In the genomic region with DNA sequence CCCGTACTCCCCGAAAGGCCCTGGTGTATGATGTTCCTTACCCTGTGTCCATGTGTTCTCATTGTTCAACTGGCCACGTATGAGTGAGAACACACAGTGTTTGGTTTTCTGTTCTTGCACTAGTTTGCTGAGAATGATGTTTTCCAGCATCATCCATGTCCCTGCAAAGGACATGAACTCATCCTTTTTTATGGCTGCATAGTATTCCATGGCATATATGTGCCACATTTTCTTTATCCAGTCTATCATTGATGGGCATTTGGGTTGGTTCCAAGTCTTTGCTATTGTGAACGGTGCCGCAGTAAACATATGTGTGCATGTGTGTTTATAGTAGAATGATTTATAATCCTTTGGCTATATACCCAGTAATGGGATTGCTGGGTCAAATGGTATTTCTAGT, we compare ENCODE assay signal across 9 cellular contexts. TPM values are rescaled to one million over a fixed set of nuclear protein-coding genes. Genes with fewer than 3 reads are reported as not detected.
DNase-seq lines count a peak whose midpoint lies in the region; ATAC-seq, FAIRE-seq and TF ChIP-seq lines count a peak whose summit lies in the region.
"Not testable (repeated sequence)": the region's sequence is repeated elsewhere in the genome, so short reads cannot be mapped to it uniquely, and the experiment has no call there.
"Had no signal": no experiment of that assay in that cellular context is flagged by ENCODE, and none has a peak within 500 bp of the region (broad histone marks: within the 10 kb centered on the region; RNA-seq: fewer than 3 reads in every experiment).

No MANE protein-coding gene starts in this region.

- not testable (repeated sequence) for ATAC-seq in SK-N-SH treated with all-trans-retinoic acid at 6 μM for 48 hours, K562

- CTCF ChIA-PET in HEK293 (lab: Yijun Ruan, JAX); K562 (lab: Yijun Ruan, JAX; ENCODE audit: low intra/inter-chr PET ratio): not testable (repeated sequence)

- not testable (repeated sequence) for H3K27ac ChIP-seq in HEK293 (ENCODE audit: extremely low read depth, low read depth, low read length); K562 (ENCODE audit: extremely low read depth, low read depth, low read length)
- H3K27ac ChIP-seq in rectal smooth muscle tissue (ENCODE audit: low read depth, low read length) = peak overlapping the region; percentile 33

- TF ChIP-seq CTCF in HEK293 (tag by site-specific recombination; IDR thresholded peaks at IDR 0.05); K562 (IDR thresholded peaks at IDR 0.05 in 2 of 3, conservative IDR thresholded peaks at IDR 0.05 in 1 of 3; ENCODE audit: insufficient read depth in 2 of 3, low read depth in 1 of 3, low read length in 3 of 3); neural crest cell (conservative IDR thresholded peaks at IDR 0.05): not testable (repeated sequence)

- not testable (repeated sequence) for H3K9me3 ChIP-seq in HEK293 (ENCODE audit: control insufficient read depth, insufficient read depth, low read depth, low read length); K562 (replicated peaks; ENCODE audit: control insufficient read depth, insufficient read depth, low read depth, low read length)

- not testable (repeated sequence) for H3K9me1 ChIP-seq in K562 (ENCODE audit: control insufficient read depth, insufficient read depth, low read length)

- POLR2A ChIA-PET in HEK293 (lab: Yijun Ruan, JAX); K562 (lab: Yijun Ruan, JAX): not testable (repeated sequence)

- intact Hi-C loops in K562 (cut with micrococcal nuclease) = not testable (repeated sequence)

- WGBS in K562 (ENCODE audit: insufficient coverage, low coverage, missing lambda C conversion rate) = 12% methylated on average over 5 of the region's 5 CpGs

- not testable (repeated sequence) for H3K4me1 ChIP-seq in HEK293 (ENCODE audit: control insufficient read depth, insufficient read depth, low read length); K562 (replicated peaks in 1 of 2; ENCODE audit: control insufficient read depth in 2 of 2, insufficient read depth in 2 of 2, low read length in 2 of 2)
- peaks cover 27% of the 10 kb centered on the region for H3K4me1 ChIP-seq in rectal smooth muscle tissue (ENCODE audit: control insufficient read depth, insufficient read depth, low read length)

- not testable (repeated sequence) for DNase-seq in K562 (ENCODE audit: extremely low read depth in 1 of 4, low spot score in 3 of 4); neural crest cell (ENCODE audit: low read depth, low spot score); urothelium cell line (ENCODE audit: low spot score)

- not testable (repeated sequence) for FAIRE-seq in K562 (lab: Jason Lieb, UNC)
- FAIRE-seq in urothelium cell line (lab: Jason Lieb, UNC) = peak; percentile 72

- not testable (repeated sequence) for H3K27me3 Mint-ChIP-seq in neural crest cell (ENCODE audit: low read depth)

- not testable (repeated sequence) for H3K4me3 Mint-ChIP-seq in neural crest cell

- H3K27me3 ChIP-seq in K562 (ENCODE audit: control insufficient read depth in 2 of 2, insufficient read depth in 2 of 2, low read length in 2 of 2) = peaks cover 0 to 15% of the 10 kb centered on the region in 2 experiments; a peak in 1 of 5 replicates
- not testable (repeated sequence) for H3K27me3 ChIP-seq in rectal smooth muscle tissue (ENCODE audit: control insufficient read depth, insufficient read depth, low read length)

- not testable (repeated sequence) for H4K20me1 ChIP-seq in K562 (replicated peaks; ENCODE audit: control insufficient read depth, insufficient read depth, low read length)

- in situ Hi-C loops in K562 (cut with MboI) = not testable (repeated sequence)

- TF ChIP-seq POLR2A in K562 (conservative IDR thresholded peaks at IDR 0.05) = not testable (repeated sequence)

- not testable (repeated sequence) for TF ChIP-seq RAD21 in K562 (CRISPR knock-in tag; conservative IDR thresholded peaks at IDR 0.05 in 1 of 2, IDR thresholded peaks at IDR 0.05 in 1 of 2)

- H3K36me3 ChIP-seq in HEK293 (ENCODE audit: control insufficient read depth in 2 of 2, insufficient read depth in 1 of 2, low read length in 2 of 2); K562 (ENCODE audit: control insufficient read depth, insufficient read depth, low read length); rectal smooth muscle tissue (ENCODE audit: control insufficient read depth, insufficient read depth, low read length): not testable (repeated sequence)

- not testable (repeated sequence) for H3K9me3 Mint-ChIP-seq in neural crest cell

- H3K4me2 ChIP-seq in K562 (ENCODE audit: insufficient read depth, low read length) = not testable (repeated sequence)

- H3K4me1 Mint-ChIP-seq in neural crest cell = not testable (repeated sequence)

- not testable (repeated sequence) for H3K36me3 Mint-ChIP-seq in neural crest cell (ENCODE audit: low read depth)

- not testable (repeated sequence) for BruUV-seq in K562 (replicated peaks; lab: Mats Ljungman, UMichigan)

- not testable (repeated sequence) for H3K4me3 ChIP-seq in HEK293 (ENCODE audit: low read depth, low read length); K562; rectal smooth muscle tissue (ENCODE audit: low read length)

- not testable (repeated sequence) for H3K9ac ChIP-seq in K562 (ENCODE audit: insufficient read depth in 1 of 2, low read depth in 2 of 2, low read length in 2 of 2); rectal smooth muscle tissue (ENCODE audit: low read length)

- H2AFZ ChIP-seq in K562 (ENCODE audit: low read depth, low read length) = not testable (repeated sequence)

- not testable (repeated sequence) for H3K79me2 ChIP-seq in K562 (ENCODE audit: control insufficient read depth, insufficient read depth, low read length)

- H3K27ac Mint-ChIP-seq in neural crest cell (ENCODE audit: unreplicated experiment) = peak overlapping the region; percentile 50

- TF ChIP-seq EP300 in K562 (IDR thresholded peaks at IDR 0.05; ENCODE audit: low read length) = not testable (repeated sequence)

TF ChIP-seq in HEK293, 187 proteins besides CTCF, POLR2A, EP300 and RAD21 (continues in another document):
- TF ChIP-seq, protein P1, sequence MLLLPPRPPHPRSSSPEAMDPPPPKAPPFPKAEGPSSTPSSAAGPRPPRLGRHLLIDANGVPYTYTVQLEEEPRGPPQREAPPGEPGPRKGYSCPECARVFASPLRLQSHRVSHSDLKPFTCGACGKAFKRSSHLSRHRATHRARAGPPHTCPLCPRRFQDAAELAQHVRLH (tag by site-specific recombination; IDR thresholded peaks at IDR 0.05) = 0 out of 2 replicates have a peak, but pooled peaks have one; percentile 59

TF ChIP-seq in SK-N-SH treated with all-trans-retinoic acid at 6 μM for 48 hours, 23 proteins besides CTCF, POLR2A, EP300 and RAD21:
- peak; percentile 65; the same call in 1 of the 2 replicates for TF ChIP-seq ZNF8 (CRISPR knock-in tag; IDR thresholded peaks at IDR 0.05)

TF ChIP-seq in K562, 482 proteins besides CTCF, POLR2A, EP300 and RAD21:
- peak; percentile 37 for TF ChIP-seq ZNF146 (CRISPR knock-in tag; IDR thresholded peaks at IDR 0.05; ENCODE audit: unreplicated experiment)

RNA-seq across cellular contexts. Expression of gene CACNA1C, which starts 49.9 kb away (rescaled TPM):
- not detected in 2 replicates for total RNA-seq in K562 (2011; cell fraction: chromatin; rRNA removed; ENCODE audit: low replicate concordance)
- not detected in 2 replicates for total RNA-seq in K562 (2011; cell fraction: nucleolus; rRNA removed)
- total RNA-seq in K562 (2011; cell fraction: nucleoplasm; rRNA removed) = not detected in 2 replicates
- total RNA-seq in K562 (2014; rRNA removed) (not detected in 2 replicates), K562 (2014; rRNA removed; fragmentation: Illumina TruSeq; extraction: Trizol) (not detected in 2 replicates), K562 (2015; rRNA removed; fragmentation: Illumina TruSeq; extraction: Trizol) (not detected in 2 replicates), K562 (2021) (not detected in 2 replicates), neural crest cell (1.6 and 1.9 TPM in 2 replicates)
- polyA plus RNA-seq in K562 (2011; rRNA removed) (not detected in 2 replicates), K562 (2014; fragmentation: Illumina TruSeq; extraction: Trizol) (not detected in 2 replicates), K562 (2014; fragmentation: Nextera tagmentation; extraction: Ambion mirVana) (not detected), K562 (2014; rRNA removed) (not detected in 2 replicates)
- not detected in 2 replicates for polyA plus RNA-seq in K562 (2011; cell fraction: cytosol; rRNA removed)
- polyA plus RNA-seq in K562 (2011; cell fraction: nucleus; rRNA removed) = not detected in 2 replicates
- 0.01 and 0.24 TPM in 2 replicates for polyA plus RNA-seq in K562 (2012)
- polyA minus RNA-seq in K562 (2011; rRNA and poly(A)+ RNA removed) = not detected in 2 replicates
- not detected in 2 replicates for polyA minus RNA-seq in K562 (2011; cell fraction: cytosol; rRNA and poly(A)+ RNA removed)
- not detected in 2 replicates for polyA minus RNA-seq in K562 (2011; cell fraction: nucleus; rRNA and poly(A)+ RNA removed)
- total RNA-seq: Caco-2, Calu3 had no signal
- polyA plus RNA-seq: A549 had no signal
